ENCODE assay signal across 24 cellular contexts in genomic region chr2:217482343-217482742, GRCh38.
"Had no signal": no experiment of that assay in that cellular context is flagged by ENCODE, and none has a peak within 500 bp of the region (broad histone marks: within the 10 kb centered on the region; RNA-seq: fewer than 3 reads in every experiment).

No MANE protein-coding gene starts in this region.

- DNase-seq: activated CD4-positive, alpha-beta T cell treated with anti-CD3 and anti-CD28 coated beads for 36 hours; activated CD4-positive, alpha-beta T cell treated with anti-CD3 and anti-CD28 coated beads, Interleukin-2, amount 50 U/mL, for 1 hour; activated CD8-positive, alpha-beta memory T cell treated with anti-CD3 and anti-CD28 coated beads, Interleukin-2, amount 50 U/mL, for 4 hours; activated CD8-positive, alpha-beta T cell treated with anti-CD3 and anti-CD28 coated beads for 36 hours; activated naive CD4-positive, alpha-beta T cell treated with anti-CD3 and anti-CD28 coated beads, Interleukin-2, amount 50 U/mL, for 16 hours; activated naive CD8-positive, alpha-beta T cell treated with anti-CD3 and anti-CD28 coated beads, Interleukin-2, amount 10 ng/mL, durations not matched to agents 7 days and 5 days; aorta; NCI-H1092; NCI-H1417; NCI-H2029 treated with DMSO at 0.1 percent for 48 hours; NCI-H345; NCI-H510A; NCI-H526 treated with DMSO at 0.1 percent for 48 hours; NCI-H82; OCI-M1; Peyer's patch; Right ventricle myocardium superior; SJCRH30; SK-N-SH; T-helper 1 cell; WERI-Rb-1 had no signal

- H3K4me3 Mint-ChIP-seq: activated CD4-positive, alpha-beta T cell treated with anti-CD3 and anti-CD28 coated beads for 36 hours; activated CD8-positive, alpha-beta T cell treated with anti-CD3 and anti-CD28 coated beads for 36 hours; activated naive CD8-positive, alpha-beta T cell treated with anti-CD3 and anti-CD28 coated beads, Interleukin-2, amount 10 ng/mL, durations not matched to agents 7 days and 5 days had no signal

- H3K9me3 ChIP-seq: breast epithelium, Peyer's patch, SJCRH30, SK-N-SH had no signal

- H3K27me3 Mint-ChIP-seq: activated CD4-positive, alpha-beta T cell treated with anti-CD3 and anti-CD28 coated beads for 36 hours; activated CD8-positive, alpha-beta T cell treated with anti-CD3 and anti-CD28 coated beads for 36 hours had no signal

- H3K9ac ChIP-seq: KMS-11, SK-N-SH had no signal

- H3K27me3 ChIP-seq: breast epithelium, Peyer's patch, SJCRH30 had no signal

- H3K27ac Mint-ChIP-seq: activated CD4-positive, alpha-beta T cell treated with anti-CD3 and anti-CD28 coated beads for 36 hours; activated CD8-positive, alpha-beta T cell treated with anti-CD3 and anti-CD28 coated beads for 36 hours; activated naive CD8-positive, alpha-beta T cell treated with anti-CD3 and anti-CD28 coated beads, Interleukin-2, amount 10 ng/mL, durations not matched to agents 7 days and 5 days had no signal

- ATAC-seq: activated CD4-positive, alpha-beta T cell treated with anti-CD3 and anti-CD28 coated beads for 36 hours; activated CD8-positive, alpha-beta T cell treated with anti-CD3 and anti-CD28 coated beads for 36 hours had no signal

- H3K36me3 ChIP-seq: breast epithelium, Peyer's patch, SJCRH30, WERI-Rb-1 had no signal

- H3K4me1 Mint-ChIP-seq: activated CD4-positive, alpha-beta T cell treated with anti-CD3 and anti-CD28 coated beads for 36 hours; activated naive CD8-positive, alpha-beta T cell treated with anti-CD3 and anti-CD28 coated beads, Interleukin-2, amount 10 ng/mL, durations not matched to agents 7 days and 5 days had no signal

- H3K4me2 ChIP-seq: KMS-11, SK-N-SH had no signal

- H3K9me2 ChIP-seq: SK-N-SH had no signal

- H3K4me3 ChIP-seq: breast epithelium, Peyer's patch, SJCRH30 had no signal

- H3K27ac ChIP-seq: KMS-11, Peyer's patch, RWPE1, SJCRH30, WERI-Rb-1 had no signal

- H3K9me3 Mint-ChIP-seq: activated CD8-positive, alpha-beta T cell treated with anti-CD3 and anti-CD28 coated beads for 36 hours had no signal

- H3K4me1 ChIP-seq: breast epithelium, Peyer's patch, SJCRH30 had no signal
